Comparison of ENCODE assay signal across 24 cellular contexts in the genomic region with DNA sequence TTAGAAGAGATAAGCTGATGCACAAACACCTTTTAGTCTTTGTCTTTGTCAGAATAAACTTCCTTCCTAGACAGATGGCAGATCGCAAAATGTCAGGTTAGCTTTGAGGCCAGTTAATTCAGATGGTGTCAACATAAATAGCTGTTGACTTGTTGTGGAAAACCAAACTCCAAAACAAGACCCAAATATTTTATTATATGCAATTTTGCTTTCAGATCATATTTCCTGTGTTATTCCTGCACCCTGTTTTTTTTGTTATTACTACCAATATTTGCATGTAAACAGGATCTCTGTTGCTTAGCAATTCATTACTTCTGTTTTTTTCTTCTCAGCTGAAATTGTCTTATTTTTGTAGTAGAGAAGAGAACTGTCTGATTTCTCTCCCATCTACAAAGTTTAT.
DNase-seq lines count a peak whose midpoint lies in the region; ATAC-seq and FAIRE-seq lines count a peak whose summit lies in the region.
"Had no signal": no experiment of that assay in that cellular context is flagged by ENCODE, and none has a peak within 500 bp of the region (broad histone marks: within the 10 kb centered on the region; RNA-seq: fewer than 3 reads in every experiment).

No MANE protein-coding gene starts in this region.

- intact Hi-C loops in naive thymus-derived CD4-positive, alpha-beta T cell (cut with micrococcal nuclease) = no loop called here
- intact Hi-C loops in aorta (cut with DNase I) = no loop called here

- peak overlapping the region; percentile 72 to 97 (median 86) for H3K27ac Mint-ChIP-seq in CD8-positive, alpha-beta memory T cell
- peak overlapping the region in 7 of 9 donors; percentile 12 to 88 (median 62) for H3K27ac Mint-ChIP-seq in naive thymus-derived CD4-positive, alpha-beta T cell
- H3K27ac Mint-ChIP-seq: activated CD4-positive, alpha-beta memory T cell treated with anti-CD3 and anti-CD28 coated beads, Interleukin-2, amount 10 ng/mL, durations not matched to agents 7 days and 5 days had no signal

- peak overlapping the region in 6 of 7 donors; percentile 0 to 38 (median 18) for H3K4me3 Mint-ChIP-seq in CD8-positive, alpha-beta memory T cell
- peak overlapping the region in 5 of 10 donors; percentile 0 to 60 (median 30) for H3K4me3 Mint-ChIP-seq in naive thymus-derived CD4-positive, alpha-beta T cell
- H3K4me3 Mint-ChIP-seq: activated CD4-positive, alpha-beta memory T cell treated with anti-CD3 and anti-CD28 coated beads, Interleukin-2, amount 10 ng/mL, durations not matched to agents 7 days and 5 days had no signal

- H3K4me1 Mint-ChIP-seq in CD8-positive, alpha-beta memory T cell = peaks cover 24 to 41% (median 28%) of the 10 kb centered on the region in 3 donors
- peaks cover 5 to 27% (median 22%) of the 10 kb centered on the region in 7 donors for H3K4me1 Mint-ChIP-seq in naive thymus-derived CD4-positive, alpha-beta T cell

- H3K9me3 ChIP-seq in CD8-positive, alpha-beta memory T cell (ENCODE audit: low read length) = no peaks in the 10 kb centered on the region
- H3K9me3 ChIP-seq in effector memory CD4-positive, alpha-beta T cell (ENCODE audit: control insufficient read depth, low read length) = no peaks in the 10 kb centered on the region
- H3K9me3 ChIP-seq in naive thymus-derived CD4-positive, alpha-beta T cell (ENCODE audit: control insufficient read depth in 2 of 3, low read length in 3 of 3) = no peaks in the 10 kb centered on the region
- H3K9me3 ChIP-seq in aorta (ENCODE audit: control insufficient read depth, low read length) = peaks cover 2% of the 10 kb centered on the region
- H3K9me3 ChIP-seq: ovary, upper lobe of right lung had no signal

- FAIRE-seq in RCC 7860 (lab: Jason Lieb, UNC) = no peak
- FAIRE-seq: HepG2 had no signal

- H3K27me3 Mint-ChIP-seq in CD8-positive, alpha-beta memory T cell = peaks cover 0 to 1% of the 10 kb centered on the region in 2 donors
- peaks cover 0 to 14% (median 0%) of the 10 kb centered on the region in 5 donors for H3K27me3 Mint-ChIP-seq in naive thymus-derived CD4-positive, alpha-beta T cell

- POLR2A ChIA-PET in CD8-positive, alpha-beta memory T cell (lab: Charles Lee) = no interaction called here
- POLR2A ChIA-PET in naive thymus-derived CD4-positive, alpha-beta T cell (lab: Charles Lee) = interaction anchor here (0.6 kb wide), 1 partner anchor 452 kb away, joined by 3 read pairs; no protein-coding TSS in a partner anchor

- no peak overlapping the region for H3K4me3 ChIP-seq in CD8-positive, alpha-beta memory T cell (ENCODE audit: low read length)
- no peak overlapping the region for H3K4me3 ChIP-seq in effector memory CD4-positive, alpha-beta T cell (ENCODE audit: insufficient read depth, low read depth, low read length, poor library complexity, severe bottlenecking)
- H3K4me3 ChIP-seq in naive thymus-derived CD4-positive, alpha-beta T cell (ENCODE audit: low read length) = no peak overlapping the region
- H3K4me3 ChIP-seq in aorta (ENCODE audit: low read length in 2 of 2) = no peak overlapping the region
- H3K4me3 ChIP-seq: ovary, upper lobe of right lung had no signal

- WGBS in aorta, 2 donors = 92 to 94% methylated on average over 1 of the region's 1 CpG

- CTCF ChIA-PET in CD8-positive, alpha-beta memory T cell (lab: Charles Lee) = no interaction called here
- CTCF ChIA-PET in naive thymus-derived CD4-positive, alpha-beta T cell (lab: Charles Lee) = interaction anchor here (1.5 kb wide), 1 partner anchor 8 kb away, joined by 3 read pairs; no protein-coding TSS in a partner anchor

- peaks cover 10% of the 10 kb centered on the region for H3K4me1 ChIP-seq in CD8-positive, alpha-beta memory T cell (ENCODE audit: insufficient read depth, low read length)
- H3K4me1 ChIP-seq in effector memory CD4-positive, alpha-beta T cell (ENCODE audit: control insufficient read depth, insufficient read depth, low read length, poor library complexity, severe bottlenecking) = peaks cover 15% of the 10 kb centered on the region
- peaks cover 0 to 5% of the 10 kb centered on the region in 2 donors for H3K4me1 ChIP-seq in naive thymus-derived CD4-positive, alpha-beta T cell (ENCODE audit: control insufficient read depth in 2 of 2, insufficient read depth in 2 of 2, low read length in 2 of 2)
- H3K4me1 ChIP-seq in aorta (ENCODE audit: control insufficient read depth in 1 of 2, insufficient read depth in 2 of 2, low read length in 2 of 2) = no peaks in the 10 kb centered on the region
- H3K4me1 ChIP-seq: upper lobe of right lung had no signal

- H3K27ac ChIP-seq in CD8-positive, alpha-beta memory T cell (ENCODE audit: low read depth, low read length) = peak overlapping the region; percentile 16
- H3K27ac ChIP-seq in effector memory CD4-positive, alpha-beta T cell (ENCODE audit: insufficient read depth, low read length, poor library complexity, severe bottlenecking) = peak overlapping the region; percentile 63
- no peak overlapping the region for H3K27ac ChIP-seq in naive thymus-derived CD4-positive, alpha-beta T cell (ENCODE audit: low read depth, low read length)
- H3K27ac ChIP-seq in aorta (ENCODE audit: low read depth in 1 of 2, low read length in 2 of 2) = no peak overlapping the region
- H3K27ac ChIP-seq: ovary, upper lobe of right lung, WERI-Rb-1 had no signal

- H3K9me3 Mint-ChIP-seq in CD8-positive, alpha-beta memory T cell = no peaks in the 10 kb centered on the region
- H3K9me3 Mint-ChIP-seq in naive thymus-derived CD4-positive, alpha-beta T cell = peaks cover 0 to 4% (median 0%) of the 10 kb centered on the region in 11 donors
- H3K9me3 Mint-ChIP-seq: activated CD4-positive, alpha-beta memory T cell treated with anti-CD3 and anti-CD28 coated beads, Interleukin-2, amount 10 ng/mL, durations not matched to agents 7 days and 5 days had no signal

- H3K36me3 Mint-ChIP-seq in CD8-positive, alpha-beta memory T cell = peaks cover 0 to 17% (median 3%) of the 10 kb centered on the region in 3 donors
- H3K36me3 Mint-ChIP-seq in naive thymus-derived CD4-positive, alpha-beta T cell = peaks cover 0 to 9% (median 0%) of the 10 kb centered on the region in 5 donors

- no peaks in the 10 kb centered on the region for H3K27me3 ChIP-seq in CD8-positive, alpha-beta memory T cell (ENCODE audit: insufficient read depth, low read length, poor library complexity, severe bottlenecking)
- H3K27me3 ChIP-seq in effector memory CD4-positive, alpha-beta T cell (replicated peaks; ENCODE audit: control insufficient read depth, insufficient read depth, low read length, poor library complexity, severe bottlenecking) = no peaks in the 10 kb centered on the region
- no peaks in the 10 kb centered on the region for H3K27me3 ChIP-seq in naive thymus-derived CD4-positive, alpha-beta T cell (ENCODE audit: control insufficient read depth in 2 of 2, insufficient read depth in 2 of 2, low read length in 2 of 2)
- H3K27me3 ChIP-seq in aorta (ENCODE audit: control insufficient read depth in 1 of 2, insufficient read depth in 2 of 2, low read length in 1 of 2) = peaks cover 0 to under 1% of the 10 kb centered on the region in 2 donors
- H3K27me3 ChIP-seq: ovary, upper lobe of right lung had no signal

- peak in 1 of 5 donors; percentile 60 for DNase-seq in CD8-positive, alpha-beta memory T cell
- peak; percentile 63 for DNase-seq in NAMALWA (ENCODE audit: low spot score)
- DNase-seq in effector memory CD4-positive, alpha-beta T cell = no peak
- peak in 4 of 9 donors; percentile 29 to 58 (median 46) for DNase-seq in naive thymus-derived CD4-positive, alpha-beta T cell
- DNase-seq in aorta = no peak
- DNase-seq in NCI-H748 treated with DMSO at 0.1 percent for 48 hours (lab: John Stamatoyannopoulos, UW) = no peak
- no peak for DNase-seq in activated CD4-positive, alpha-beta T cell treated with anti-CD3 and anti-CD28 coated beads for 1 hour
- DNase-seq in RCC 7860 (ENCODE audit: low spot score) = no peak
- DNase-seq: activated CD4-positive, alpha-beta memory T cell treated with anti-CD3 and anti-CD28 coated beads, Interleukin-2, amount 10 ng/mL, durations not matched to agents 7 days and 5 days; activated naive CD4-positive, alpha-beta T cell; activated T-cell treated with anti-CD3 and anti-CD28 coated beads for 4 hours; amygdala; caudate nucleus; effector CD4-positive, alpha-beta T cell; NCI-H1436 treated with DMSO at 0.1 percent for 48 hours; NCI-H69; ovary; right cardiac atrium; SHP77 treated with DMSO at 0.1 percent for 48 hours; stimulated activated CD4-positive, alpha-beta T cell treated with anti-CD3 and anti-CD28 coated beads, Interleukin-12 subunit alpha, Interleukin-12 subunit beta, amount 100 ng/mL, for 4 hours; T-helper 1 cell; upper lobe of right lung; WERI-Rb-1 had no signal

- no peaks in the 10 kb centered on the region for H3K36me3 ChIP-seq in CD8-positive, alpha-beta memory T cell (ENCODE audit: insufficient read depth, low read length)
- no peaks in the 10 kb centered on the region for H3K36me3 ChIP-seq in effector memory CD4-positive, alpha-beta T cell (ENCODE audit: control insufficient read depth, insufficient read depth, low read length)
- no peaks in the 10 kb centered on the region for H3K36me3 ChIP-seq in naive thymus-derived CD4-positive, alpha-beta T cell (ENCODE audit: control insufficient read depth in 2 of 3, insufficient read depth in 3 of 3, low read length in 3 of 3)
- no peaks in the 10 kb centered on the region for H3K36me3 ChIP-seq in aorta (ENCODE audit: control insufficient read depth in 1 of 2, insufficient read depth in 2 of 2, low read length in 1 of 2)
- H3K36me3 ChIP-seq: ovary, upper lobe of right lung, WERI-Rb-1 had no signal

- peak; percentile 79 for ATAC-seq in naive thymus-derived CD4-positive, alpha-beta T cell
- no peak for ATAC-seq in aorta (ENCODE audit: low FRiP score)
- ATAC-seq: HepG2, right cardiac atrium, upper lobe of right lung had no signal

Comparison
In these comparisons a context has a peak if more than half of its experiments do, and no peak if none do; other contexts are left out.
1. H3K27ac ChIP-seq: peak in CD8-positive, alpha-beta memory T cell (single experiment) and effector memory CD4-positive, alpha-beta T cell (single experiment); none in naive thymus-derived CD4-positive, alpha-beta T cell (single experiment) and aorta (0 of 2).